Comparison of ENCODE assay signal across 21 cellular contexts in genomic region chr7:152366662-152367061, GRCh38.
DNase-seq lines count a peak whose midpoint lies in the region; ATAC-seq, FAIRE-seq and TF ChIP-seq lines count a peak whose summit lies in the region.
"Had no signal": no experiment of that assay in that cellular context is flagged by ENCODE, and none has a peak within 500 bp of the region (broad histone marks: within the 10 kb centered on the region; RNA-seq: fewer than 3 reads in every experiment).

No MANE protein-coding gene starts in this region.

- H3K27ac Mint-ChIP-seq in activated B cell treated with CpG ODN at 0.5 μM for 24 hours = no peak overlapping the region
- H3K27ac Mint-ChIP-seq: GM23338 had no signal

- POLR2A ChIA-PET in activated B cell treated with CpG ODN at 0.5 μM for 24 hours (lab: Charles Lee) (interaction anchor here (0.6 kb wide), 1 partner anchor 86 kb away, joined by 6 read pairs; no protein-coding TSS in a partner anchor), HepG2 (lab: Yijun Ruan, JAX) (no interaction called here), A673 (lab: Charles Lee; ENCODE audit: low non-redundant PET) (no interaction called here), RWPE1 (lab: Yijun Ruan, JAX; ENCODE audit: low non-redundant PET) (no interaction called here)

- in situ Hi-C loops in HepG2 (cut with HindIII; ENCODE audit: extremely low pct_ligation_motif_present, low pct_unique_long_range_greater_than_20kb) = no loop called here

- peak overlapping the region; percentile 32 for H3K4me3 Mint-ChIP-seq in activated B cell treated with CpG ODN at 0.5 μM for 24 hours
- H3K4me3 Mint-ChIP-seq: GM23338 had no signal

- peaks cover 5% of the 10 kb centered on the region for H3K9me3 Mint-ChIP-seq in activated B cell treated with CpG ODN at 0.5 μM for 24 hours

- H3K9ac ChIP-seq in HepG2 (ENCODE audit: insufficient read depth, low read depth, low read length) (no peak overlapping the region), skeletal muscle tissue (ENCODE audit: low read depth in 1 of 3, low read length in 3 of 3) (peak overlapping the region in 1 of 3 donors; percentile 24)
- H3K9ac ChIP-seq: KMS-11 had no signal

- ATAC-seq in activated B cell treated with CpG ODN at 0.5 μM for 24 hours (ENCODE audit: low read depth) = no peak
- ATAC-seq in HepG2 = no peak
- ATAC-seq: GM23338 had no signal

- TF ChIP-seq EP300 in HepG2 (IDR thresholded peaks at IDR 0.05; ENCODE audit: low read depth in 2 of 2, low read length in 2 of 2) (no peak), HepG2 (CRISPR knock-in tag; IDR thresholded peaks at IDR 0.05; ENCODE audit: borderline replicate concordance) (no peak)

- H3K79me2 ChIP-seq in HepG2 (ENCODE audit: insufficient read depth, low read length) = peaks cover 64% of the 10 kb centered on the region

- no peak for TF ChIP-seq POLR2A in HepG2 (IDR thresholded peaks at IDR 0.05; ENCODE audit: insufficient read depth in 1 of 2, low read depth in 2 of 2, low read length in 2 of 2)

- no peak for DNase-seq in activated B cell treated with CpG ODN at 0.5 μM for 24 hours
- DNase-seq in fibroblast of the aortic adventitia (ENCODE audit: low read depth) = peak; percentile 18
- DNase-seq in HepG2 (ENCODE audit: low spot score) = no peak
- no peak for DNase-seq in A673 (ENCODE audit: low spot score)
- no peak for DNase-seq in glomerular visceral epithelial cell (ENCODE audit: extremely low spot score)
- DNase-seq in RWPE1 (ENCODE audit: low spot score) = no peak
- DNase-seq in NCI-H146 (lab: John Stamatoyannopoulos, UW) = no peak
- DNase-seq: activated naive CD4-positive, alpha-beta T cell treated with anti-CD3 and anti-CD28 coated beads, Interleukin-2, amount 50 U/mL, for 16 hours; brain microvascular endothelial cell; Caco-2; islet precursor cell; NCI-H2171 treated with DMSO at 0.1 percent for 48 hours; NCI-H82 had no signal

- H3K4me2 ChIP-seq in HepG2 (ENCODE audit: low read depth, low read length) = no peak overlapping the region
- H3K4me2 ChIP-seq: GM23338, hepatocyte, KMS-11, smooth muscle cell had no signal

- peaks cover 20% of the 10 kb centered on the region for H3K36me3 Mint-ChIP-seq in activated B cell treated with CpG ODN at 0.5 μM for 24 hours (ENCODE audit: low read depth)

- no TSS peak for BruUV-seq in HepG2 (replicated peaks; lab: Mats Ljungman, UMichigan)
- no TSS peak for BruUV-seq in A673 (replicated peaks; lab: Mats Ljungman, UMichigan)

- H3K27me3 ChIP-seq in HepG2 (ENCODE audit: control insufficient read depth in 1 of 2, insufficient read depth in 2 of 2, low read length in 2 of 2) (no peaks in the 10 kb centered on the region), skeletal muscle tissue (ENCODE audit: control insufficient read depth in 3 of 3, insufficient read depth in 3 of 3, low read length in 3 of 3) (no peaks in the 10 kb centered on the region), A673 (replicated peaks; ENCODE audit: insufficient read depth, low read depth, low read length, poor library complexity) (no peaks in the 10 kb centered on the region)
- H3K27me3 ChIP-seq: brain microvascular endothelial cell, esophagus muscularis mucosa, hepatocyte, pancreas had no signal

- no peak for FAIRE-seq in HepG2 (lab: Jason Lieb, UNC)
- FAIRE-seq: pancreas had no signal

- H4K20me1 ChIP-seq in HepG2 (ENCODE audit: insufficient read depth, low read length) = peaks cover 10% of the 10 kb centered on the region; the same call in 1 of the 2 replicates

- H3K27me3 Mint-ChIP-seq in activated B cell treated with CpG ODN at 0.5 μM for 24 hours = no peaks in the 10 kb centered on the region

- H3K27ac ChIP-seq in HepG2 (ENCODE audit: extremely low read length, insufficient read depth, low read length) (no peak overlapping the region), skeletal muscle tissue (ENCODE audit: low read depth, low read length) (peak overlapping the region; percentile 73), A673 (ENCODE audit: low read depth, low read length, poor library complexity, severe bottlenecking) (no peak overlapping the region), RWPE1 (no peak overlapping the region)
- H3K27ac ChIP-seq: brain microvascular endothelial cell, esophagus muscularis mucosa, hepatocyte, KMS-11, pancreas, thoracic aorta had no signal

- TF ChIP-seq RAD21 in HepG2 (CRISPR knock-in tag; IDR thresholded peaks at IDR 0.05) = no peak

- H3K36me3 ChIP-seq in HepG2 (replicated peaks in 1 of 2; ENCODE audit: control insufficient read depth in 1 of 2, insufficient read depth in 2 of 2, low read length in 2 of 2) = no peaks in the 10 kb centered on the region
- no peaks in the 10 kb centered on the region for H3K36me3 ChIP-seq in skeletal muscle tissue (ENCODE audit: control insufficient read depth in 3 of 3, insufficient read depth in 3 of 3, low read length in 3 of 3)
- H3K36me3 ChIP-seq in A673 (ENCODE audit: insufficient read depth, low read length, poor library complexity, severe bottlenecking) = no peaks in the 10 kb centered on the region
- H3K36me3 ChIP-seq: brain microvascular endothelial cell, pancreas, thoracic aorta had no signal

- H3K9me3 ChIP-seq in HepG2 (ENCODE audit: low read length) (no peaks in the 10 kb centered on the region), skeletal muscle tissue (ENCODE audit: control insufficient read depth in 3 of 3, low read length in 3 of 3) (no peaks in the 10 kb centered on the region), A673 (ENCODE audit: low read depth, low read length, poor library complexity, severe bottlenecking) (no peaks in the 10 kb centered on the region)
- H3K9me3 ChIP-seq: Caco-2, esophagus muscularis mucosa, pancreas, thoracic aorta had no signal

- H2AFZ ChIP-seq in HepG2 (ENCODE audit: low read length) = no peak overlapping the region
- H2AFZ ChIP-seq: GM23338, hepatocyte had no signal

- CTCF ChIA-PET in activated B cell treated with CpG ODN at 0.5 μM for 24 hours (lab: Charles Lee) (no interaction called here), HepG2 (lab: Yijun Ruan, JAX; ENCODE audit: low intra/inter-chr PET ratio, low total read pairs) (no interaction called here), A673 (lab: Charles Lee) (no interaction called here), RWPE1 (lab: Yijun Ruan, JAX) (no interaction called here)

- peaks cover 63% of the 10 kb centered on the region for H3K4me1 Mint-ChIP-seq in activated B cell treated with CpG ODN at 0.5 μM for 24 hours

- over 99% methylated on average over 15 of the region's 32 CpGs for WGBS in HepG2 (ENCODE audit: low lambda C conversion rate)

- H3K4me1 ChIP-seq in HepG2 (ENCODE audit: insufficient read depth, low read length) (no peaks in the 10 kb centered on the region), skeletal muscle tissue (ENCODE audit: control insufficient read depth in 3 of 3, insufficient read depth in 3 of 3, low read length in 3 of 3) (peaks cover 9 to 33% (median 23%) of the 10 kb centered on the region in 3 donors), A673 (ENCODE audit: insufficient read depth, low read length, poor library complexity, severe bottlenecking) (no peaks in the 10 kb centered on the region)

- intact Hi-C loops in activated B cell treated with CpG ODN at 0.5 μM for 24 hours (cut with micrococcal nuclease) (no loop called here), HepG2 (cut with micrococcal nuclease; ENCODE audit: unreplicated experiment) (no loop called here), A673 (cut with micrococcal nuclease; ENCODE audit: unreplicated experiment) (no loop called here)

- no peak for TF ChIP-seq CTCF in activated B cell treated with CpG ODN at 0.5 μM for 24 hours (IDR thresholded peaks at IDR 0.05)
- TF ChIP-seq CTCF in fibroblast of the aortic adventitia (IDR thresholded peaks at IDR 0.05; ENCODE audit: insufficient read depth, low read length) = no peak
- no peak for TF ChIP-seq CTCF in HepG2 (CRISPR knock-in tag; IDR thresholded peaks at IDR 0.05)
- TF ChIP-seq CTCF in A673 (conservative IDR thresholded peaks at IDR 0.05; ENCODE audit: low read depth, low read length) = no peak
- no peak for TF ChIP-seq CTCF in RWPE1 (conservative IDR thresholded peaks at IDR 0.05; ENCODE audit: low read depth)

- H3K4me3 ChIP-seq in fibroblast of the aortic adventitia (ENCODE audit: low read depth, low read length) (no peak overlapping the region), HepG2 (replicated peaks in 1 of 3; ENCODE audit: insufficient read depth in 1 of 3, low read depth in 2 of 3, low read length in 3 of 3) (no peak overlapping the region), skeletal muscle tissue (ENCODE audit: low read length in 3 of 3) (no peak overlapping the region), A673 (ENCODE audit: low read depth, low read length, poor library complexity, severe bottlenecking) (no peak overlapping the region)
- H3K4me3 ChIP-seq: esophagus muscularis mucosa, GM23338, hepatocyte, pancreas, smooth muscle cell, thoracic aorta had no signal

TF ChIP-seq in HepG2, 621 proteins besides CTCF, POLR2A, EP300 and RAD21:
- peak; percentile 59 for TF ChIP-seq AGO2 (optimal IDR thresholded peaks at IDR 0.05; ENCODE audit: low read depth, low read length)
- no peak for TF ChIP-seq GRHL1 (CRISPR knock-in tag; conservative IDR thresholded peaks at IDR 0.05)
